9 cellular contexts compared by ENCODE assay signal in genomic region chr17:382644-383533, GRCh38. TPM values are rescaled to one million over a fixed set of nuclear protein-coding genes. Genes with fewer than 3 reads are reported as not detected.
DNase-seq lines count a peak whose midpoint lies in the region; FAIRE-seq and TF ChIP-seq lines count a peak whose summit lies in the region.
"Had no signal": no experiment of that assay in that cellular context is flagged by ENCODE, and none has a peak within 500 bp of the region (broad histone marks: within the 10 kb centered on the region; RNA-seq: fewer than 3 reads in every experiment).

No MANE protein-coding gene starts in this region.

- H3K4me1 Mint-ChIP-seq in HFFc6 (ENCODE audit: low read depth), result peaks cover 22% of the 10 kb centered on the region
- H3K4me1 Mint-ChIP-seq in brain, result peaks cover 69% of the 10 kb centered on the region

- H3K9ac ChIP-seq in mesendoderm (ENCODE audit: low read length), result no peak overlapping the region

- TF ChIP-seq CTCF in HFFc6 (IDR thresholded peaks at IDR 0.05) (no peak), brain (conservative IDR thresholded peaks at IDR 0.05) (no peak)

- H3K79me1 ChIP-seq in mesendoderm (ENCODE audit: low read length), result no peaks in the 10 kb centered on the region

- no CpG with 5 or more reads among the region's 13 CpGs for WGBS in mesendoderm (ENCODE audit: extremely low coverage, insufficient coverage, low lambda C conversion rate)

- no peak overlapping the region for H4K5ac ChIP-seq in mesendoderm (ENCODE audit: low read length)

- H3K4me3 Mint-ChIP-seq in HFFc6, result no peak overlapping the region
- H3K4me3 Mint-ChIP-seq in brain, result peak overlapping the region; percentile 24 to 85 (median 72)

- H2BK5ac ChIP-seq in mesendoderm (ENCODE audit: low read length), result no peak overlapping the region

- H4K8ac ChIP-seq in mesendoderm (ENCODE audit: low read depth, low read length), result no peak overlapping the region

- H3K23ac ChIP-seq in mesendoderm (ENCODE audit: low read length), result no peak overlapping the region

- no peak overlapping the region for H2BK120ac ChIP-seq in mesendoderm (ENCODE audit: low read depth, low read length)

- H2AK5ac ChIP-seq in mesendoderm (ENCODE audit: low read length), result no peak overlapping the region

- H3K36me3 Mint-ChIP-seq in HFFc6 (ENCODE audit: low read depth) (no peaks in the 10 kb centered on the region), brain (no peaks in the 10 kb centered on the region)

- no peaks in the 10 kb centered on the region for H3K79me2 ChIP-seq in mesendoderm (ENCODE audit: control insufficient read depth, insufficient read depth, low read length)

- DNase-seq in AG08395 (ENCODE audit: low spot score) (peak; percentile 67), HFFc6 (peak; percentile 67), mesendoderm (peak; percentile 85), NCI-H345 treated with DMSO at 0.1 percent for 48 hours (lab: John Stamatoyannopoulos, UW; ENCODE audit: unreplicated experiment) (no peak), GM19239 (ENCODE audit: insufficient read length, low spot score) (no peak), SIG-M5 treated with dmso at 0.1 percent for 504 hours (lab: John Stamatoyannopoulos, UW; ENCODE audit: unreplicated experiment) (no peak)
- DNase-seq in effector CD8-positive, alpha-beta T cell (lab: John Stamatoyannopoulos, UW), result no peak
- DNase-seq: activated CD4-positive, CD25-positive, alpha-beta regulatory T cell had no signal

- FAIRE-seq in GM19239 (lab: Jason Lieb, UNC), result no peak

- H3K27ac Mint-ChIP-seq in HFFc6, result peak overlapping the region; percentile 47
- peak overlapping the region; percentile 35 to 94 (median 80) for H3K27ac Mint-ChIP-seq in brain

- H3K4me1 ChIP-seq in mesendoderm (ENCODE audit: control insufficient read depth, low read depth, low read length), result no peaks in the 10 kb centered on the region

- no peak overlapping the region for H3K4me2 ChIP-seq in mesendoderm (ENCODE audit: low read length)

- no peak overlapping the region for H3K27ac ChIP-seq in mesendoderm (ENCODE audit: low read depth, low read length)

- H3K27me3 Mint-ChIP-seq in HFFc6 (ENCODE audit: insufficient read depth) (peaks cover 10% of the 10 kb centered on the region), brain (peaks cover 10% of the 10 kb centered on the region)

- H3K36me3 ChIP-seq in mesendoderm (ENCODE audit: control insufficient read depth, insufficient read depth, low read length), result no peaks in the 10 kb centered on the region

- no peak overlapping the region for H3K18ac ChIP-seq in mesendoderm (ENCODE audit: low read length)

- peaks cover 6% of the 10 kb centered on the region for H3K27me3 ChIP-seq in mesendoderm (ENCODE audit: insufficient read depth, low read length, poor library complexity)

- no peak overlapping the region for H3K4me3 ChIP-seq in mesendoderm (ENCODE audit: low read length)

- H3K9me3 Mint-ChIP-seq in HFFc6 (peaks cover 5% of the 10 kb centered on the region; the same call in 1 of the 2 replicates), brain (peaks cover 0 to 5% (median 0%) of the 10 kb centered on the region in 5 experiments)

- no peak overlapping the region for H2BK15ac ChIP-seq in mesendoderm (replicated peaks; ENCODE audit: low read depth)

- H3K4ac ChIP-seq in mesendoderm (ENCODE audit: low read depth, low read length), result no peak overlapping the region

- H3K56ac ChIP-seq in mesendoderm (ENCODE audit: low read length), result no peak overlapping the region

RNA-seq across cellular contexts. Expression of gene RPH3AL, which starts 30.3 kb away (rescaled TPM):
- total RNA-seq in HFFc6 (2021; fragmentation: NEBNext Ultra II Directional; extraction: Animal tissue kit (Norgen Biotek cat#: 25700)), result 1 to 10 TPM; 1.4 to 2.4 (median 2.0) TPM
- polyA plus RNA-seq in brain (ENCODE audit: insufficient read depth, low read depth, low replicate concordance), result 2.7 TPM
- polyA plus RNA-seq in mesendoderm (2013, experiment 1 of 2), result 4.5 TPM
- 4.8 TPM for polyA plus RNA-seq in mesendoderm (2013, experiment 2 of 2)

Comparison
In these comparisons a context has a peak if more than half of its experiments do, and no peak if none do; other contexts are left out.
1. DNase-seq: peak in AG08395 (single experiment), HFFc6 (single experiment) and mesendoderm (single experiment); none in effector CD8-positive, alpha-beta T cell (single experiment), NCI-H345 treated with DMSO at 0.1 percent for 48 hours (single experiment), GM19239 (single experiment) and SIG-M5 treated with dmso at 0.1 percent for 504 hours (single experiment).